In the genomic region with DNA sequence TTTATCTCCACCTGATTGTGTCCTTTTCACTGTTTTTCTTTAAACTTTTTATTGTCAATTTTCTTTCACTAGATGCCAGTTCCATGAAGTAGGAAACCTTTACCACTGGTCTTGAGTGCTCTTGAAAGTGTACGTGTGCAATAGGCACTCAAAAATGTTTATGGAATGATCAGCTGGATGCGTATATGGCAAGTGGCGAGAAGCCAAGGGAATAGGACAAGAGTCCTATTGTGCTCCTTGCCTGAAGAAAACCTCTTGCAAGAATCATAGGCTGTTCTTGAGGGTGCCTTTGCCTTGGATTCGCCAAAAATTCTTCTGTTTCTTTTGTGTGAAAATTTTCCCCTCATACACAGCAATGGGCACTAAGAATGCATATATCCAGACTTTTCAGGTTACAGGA, we compare ENCODE assay signal across 30 cellular contexts.
"Had no signal": no experiment of that assay in that cellular context is flagged by ENCODE, and none has a peak within 500 bp of the region (broad histone marks: within the 10 kb centered on the region; RNA-seq: fewer than 3 reads in every experiment).

No MANE protein-coding gene starts in this region.

- H3K4me1 ChIP-seq: breast epithelium, esophagus squamous epithelium had no signal

- H3K27me3 ChIP-seq: breast epithelium, esophagus squamous epithelium, gastroesophageal sphincter, hepatocyte, right atrium auricular region, uterus had no signal

- H3K36me3 ChIP-seq: breast epithelium, esophagus squamous epithelium, gastroesophageal sphincter, right atrium auricular region, thoracic aorta, uterus had no signal

- DNase-seq: activated CD4-positive, alpha-beta T cell treated with anti-CD3 and anti-CD28 coated beads, Interleukin-2, amount 50 U/mL, for 1 hour; activated CD4-positive, CD25-positive, alpha-beta regulatory T cell treated with anti-CD3 and anti-CD28 coated beads, Interleukin-2, amount 50 U/mL, for 72 hours; activated CD8-positive, alpha-beta T cell treated with anti-CD3 and anti-CD28 coated beads for 36 hours; activated naive CD8-positive, alpha-beta T cell treated with anti-CD3 and anti-CD28 coated beads, Interleukin-2, amount 50 U/mL, for 24 hours; activated T-cell treated with anti-CD3 and anti-CD28 coated beads, Interleukin-2, amount 50 U/mL, for 48 hours; central memory CD4-positive, alpha-beta T cell; dermis blood vessel endothelial cell; effector CD8-positive, alpha-beta T cell; esophagus squamous epithelium; islet precursor cell; left ventricle myocardium superior; naive thymus-derived CD8-positive, alpha-beta T cell; nucleus accumbens; stimulated activated CD4-positive, alpha-beta T cell treated with anti-CD3 and anti-CD28 coated beads, Interleukin-15, amount 100 ng/mL, for 24 hours; stimulated activated CD4-positive, alpha-beta T cell treated with anti-CD3 and anti-CD28 coated beads, Interleukin-2, amount 100 ng/mL, for 24 hours; stimulated activated naive B cell treated with anti-CD40 and anti-IgM and Interleukin-4, amounts not matched to agents 10 μg/mL and 1 μg/mL and 100 μg/mL, for 72 hours; T-helper 17 cell; T1000; uterus had no signal

- H3K4me3 Mint-ChIP-seq: activated CD8-positive, alpha-beta T cell treated with anti-CD3 and anti-CD28 coated beads for 36 hours; activated naive CD4-positive, alpha-beta T cell treated with anti-CD3 and anti-CD28 coated beads, Interleukin-2, amount 50 U/mL, for 24 hours; activated naive CD8-positive, alpha-beta T cell treated with anti-CD3 and anti-CD28 coated beads, Interleukin-2, amount 50 U/mL, for 24 hours; naive thymus-derived CD8-positive, alpha-beta T cell; neural crest cell; stimulated activated naive B cell treated with anti-CD40 and anti-IgM and Interleukin-4, amounts not matched to agents 10 μg/mL and 1 μg/mL and 100 μg/mL, for 72 hours; T-helper 17 cell; type B pancreatic cell had no signal

- H3K27ac ChIP-seq: breast epithelium, epithelial cell of prostate, esophagus squamous epithelium, gastroesophageal sphincter, hepatocyte, parathyroid adenoma, right atrium auricular region, thoracic aorta, uterus had no signal

- H3K9me3 ChIP-seq: breast epithelium, esophagus squamous epithelium, gastroesophageal sphincter, right atrium auricular region, thoracic aorta, uterus had no signal

- H3K4me3 ChIP-seq: breast epithelium, esophagus squamous epithelium, gastroesophageal sphincter, hepatocyte, right atrium auricular region, thoracic aorta, uterus had no signal

- H3K27ac Mint-ChIP-seq: activated CD8-positive, alpha-beta T cell treated with anti-CD3 and anti-CD28 coated beads for 36 hours; activated naive CD4-positive, alpha-beta T cell treated with anti-CD3 and anti-CD28 coated beads, Interleukin-2, amount 50 U/mL, for 24 hours; activated naive CD8-positive, alpha-beta T cell treated with anti-CD3 and anti-CD28 coated beads, Interleukin-2, amount 50 U/mL, for 24 hours; activated T-helper 2 cell treated with anti-CD3 and anti-CD28 coated beads, Interferon-gamma antibody, Interleukin-2, Interleukin-4, amounts not matched to agents 10 μg/mL and 5 μg/mL and 100 μg/mL, durations not matched to agents 14 hours and 24 hours and 36 hours; naive thymus-derived CD8-positive, alpha-beta T cell; stimulated activated naive B cell treated with anti-CD40 and anti-IgM and Interleukin-4, amounts not matched to agents 10 μg/mL and 1 μg/mL and 100 μg/mL, for 72 hours; T-helper 17 cell; type B pancreatic cell had no signal

- H3K4me1 Mint-ChIP-seq: activated naive CD4-positive, alpha-beta T cell treated with anti-CD3 and anti-CD28 coated beads, Interleukin-2, amount 50 U/mL, for 24 hours; activated naive CD8-positive, alpha-beta T cell treated with anti-CD3 and anti-CD28 coated beads, Interleukin-2, amount 50 U/mL, for 24 hours; naive thymus-derived CD8-positive, alpha-beta T cell; neural crest cell; stimulated activated naive B cell treated with anti-CD40 and anti-IgM and Interleukin-4, amounts not matched to agents 10 μg/mL and 1 μg/mL and 100 μg/mL, for 72 hours; T-helper 17 cell had no signal

- H3K9me3 Mint-ChIP-seq: activated CD8-positive, alpha-beta T cell treated with anti-CD3 and anti-CD28 coated beads for 36 hours; activated naive CD4-positive, alpha-beta T cell treated with anti-CD3 and anti-CD28 coated beads, Interleukin-2, amount 50 U/mL, for 24 hours; activated naive CD8-positive, alpha-beta T cell treated with anti-CD3 and anti-CD28 coated beads, Interleukin-2, amount 50 U/mL, for 24 hours; activated T-helper 2 cell treated with anti-CD3 and anti-CD28 coated beads, Interferon-gamma antibody, Interleukin-2, Interleukin-4, amounts not matched to agents 10 μg/mL and 5 μg/mL and 100 μg/mL, durations not matched to agents 14 hours and 24 hours and 36 hours; naive thymus-derived CD8-positive, alpha-beta T cell; stimulated activated naive B cell treated with anti-CD40 and anti-IgM and Interleukin-4, amounts not matched to agents 10 μg/mL and 1 μg/mL and 100 μg/mL, for 72 hours had no signal

- H3K27me3 Mint-ChIP-seq: activated naive CD8-positive, alpha-beta T cell treated with anti-CD3 and anti-CD28 coated beads, Interleukin-2, amount 50 U/mL, for 24 hours; type B pancreatic cell had no signal

- ATAC-seq: activated CD8-positive, alpha-beta T cell treated with anti-CD3 and anti-CD28 coated beads for 36 hours; activated naive CD8-positive, alpha-beta T cell treated with anti-CD3 and anti-CD28 coated beads, Interleukin-2, amount 50 U/mL, for 24 hours; gastroesophageal sphincter; naive thymus-derived CD8-positive, alpha-beta T cell; stimulated activated naive B cell treated with anti-CD40 and anti-IgM and Interleukin-4, amounts not matched to agents 10 μg/mL and 1 μg/mL and 100 μg/mL, for 72 hours; T-helper 17 cell had no signal
